Comparison of ENCODE assay signal across 8 cellular contexts in genomic region chr15:20339086-20339791, GRCh38.
DNase-seq lines count a peak whose midpoint lies in the region; ATAC-seq and TF ChIP-seq lines count a peak whose summit lies in the region.
"Not testable (repeated sequence)": the region's sequence is repeated elsewhere in the genome, so short reads cannot be mapped to it uniquely, and the experiment has no call there.

No MANE protein-coding gene starts in this region.

- POLR2A ChIA-PET in A673 (lab: Charles Lee; ENCODE audit: low non-redundant PET); activated CD4-positive, alpha-beta memory T cell treated with anti-CD3 and anti-CD28 coated beads for 36 hours (lab: Charles Lee): not testable (repeated sequence)

- H3K4me2 ChIP-seq in osteoblast (ENCODE audit: insufficient read depth, low read length) = not testable (repeated sequence)

- TF ChIP-seq CTCF in A673 (conservative IDR thresholded peaks at IDR 0.05; ENCODE audit: low read depth, low read length); GM10266 (IDR thresholded peaks at IDR 0.05; ENCODE audit: control insufficient read depth, insufficient read depth, low read depth, missing control alignments); esophagus muscularis mucosa (IDR thresholded peaks at IDR 0.05); osteoblast (IDR thresholded peaks at IDR 0.05; ENCODE audit: extremely low read depth, low read depth, low read length); upper lobe of right lung (IDR thresholded peaks at IDR 0.05): not testable (repeated sequence)

- not testable (repeated sequence) for H4K20me1 ChIP-seq in osteoblast (ENCODE audit: insufficient read depth, low read length)

- DNase-seq in A673 (ENCODE audit: low spot score) = peak; percentile 0
- DNase-seq in GM10266 (ENCODE audit: extremely low spot score) = peak; percentile 6
- peak; percentile 0 for DNase-seq in LoVo (ENCODE audit: low spot score)
- peak; percentile 7 for DNase-seq in activated CD4-positive, alpha-beta memory T cell treated with anti-CD3 and anti-CD28 coated beads for 36 hours
- DNase-seq in esophagus muscularis mucosa (ENCODE audit: extremely low spot score) = peak; percentile 75
- peak; percentile 0 for DNase-seq in iPS-NIHi7 (ENCODE audit: extremely low spot score)
- DNase-seq in osteoblast (ENCODE audit: insufficient read length, low spot score, missing footprints) = peak; percentile 65
- peak; percentile 68 for DNase-seq in upper lobe of right lung

- H3K27ac ChIP-seq in A673 (ENCODE audit: low read depth, low read length, poor library complexity, severe bottlenecking); esophagus muscularis mucosa (replicated peaks in 1 of 4); osteoblast (ENCODE audit: low read depth, low read length); upper lobe of right lung: not testable (repeated sequence)

- not testable (repeated sequence) for H3K4me3 ChIP-seq in A673 (ENCODE audit: low read depth, low read length, poor library complexity, severe bottlenecking); esophagus muscularis mucosa; osteoblast (ENCODE audit: insufficient read depth, low read length); upper lobe of right lung

- peaks cover 60% of the 10 kb centered on the region for H3K9me3 ChIP-seq in A673 (ENCODE audit: low read depth, low read length, poor library complexity, severe bottlenecking)
- H3K9me3 ChIP-seq in esophagus muscularis mucosa = peaks cover 0 to 12% (median 6%) of the 10 kb centered on the region in 4 donors
- peaks cover 11% of the 10 kb centered on the region for H3K9me3 ChIP-seq in osteoblast (ENCODE audit: low read depth, low read length)
- H3K9me3 ChIP-seq in upper lobe of right lung = not testable (repeated sequence)

- not testable (repeated sequence) for H3K27me3 ChIP-seq in A673 (replicated peaks; ENCODE audit: insufficient read depth, low read depth, low read length, poor library complexity); esophagus muscularis mucosa; osteoblast (ENCODE audit: insufficient read depth, low read length); upper lobe of right lung

- not testable (repeated sequence) for H3K4me1 ChIP-seq in A673 (ENCODE audit: insufficient read depth, low read length, poor library complexity, severe bottlenecking); esophagus muscularis mucosa; osteoblast (ENCODE audit: insufficient read depth, low read length); upper lobe of right lung

- not testable (repeated sequence) for TF ChIP-seq EP300 in esophagus muscularis mucosa (IDR thresholded peaks at IDR 0.05)

- not testable (repeated sequence) for ATAC-seq in upper lobe of right lung

- H3K4me1 Mint-ChIP-seq in activated CD4-positive, alpha-beta memory T cell treated with anti-CD3 and anti-CD28 coated beads for 36 hours (ENCODE audit: low read depth) = not testable (repeated sequence)

- not testable (repeated sequence) for TF ChIP-seq POLR2A in esophagus muscularis mucosa (IDR thresholded peaks at IDR 0.05; ENCODE audit: low read depth)

- CTCF ChIA-PET in A673 (lab: Charles Lee); activated CD4-positive, alpha-beta memory T cell treated with anti-CD3 and anti-CD28 coated beads for 36 hours (lab: Charles Lee): not testable (repeated sequence)

- H3K27me3 Mint-ChIP-seq in activated CD4-positive, alpha-beta memory T cell treated with anti-CD3 and anti-CD28 coated beads for 36 hours = not testable (repeated sequence)

- H3K4me3 Mint-ChIP-seq in activated CD4-positive, alpha-beta memory T cell treated with anti-CD3 and anti-CD28 coated beads for 36 hours = not testable (repeated sequence)

- H3K36me3 ChIP-seq in A673 (ENCODE audit: insufficient read depth, low read length, poor library complexity, severe bottlenecking); esophagus muscularis mucosa; osteoblast (ENCODE audit: insufficient read depth, low read length); upper lobe of right lung: not testable (repeated sequence)

- not testable (repeated sequence) for BruUV-seq in A673 (replicated peaks; lab: Mats Ljungman, UMichigan)

- WGBS in esophagus muscularis mucosa = 77% methylated on average over 17 of the region's 17 CpGs

- not testable (repeated sequence) for H3K27ac Mint-ChIP-seq in activated CD4-positive, alpha-beta memory T cell treated with anti-CD3 and anti-CD28 coated beads for 36 hours

- intact Hi-C loops in A673 (cut with micrococcal nuclease; ENCODE audit: unreplicated experiment); activated CD4-positive, alpha-beta memory T cell treated with anti-CD3 and anti-CD28 coated beads for 36 hours (cut with micrococcal nuclease); esophagus muscularis mucosa (cut with DNase I); upper lobe of right lung (cut with DNase I): not testable (repeated sequence)

- not testable (repeated sequence) for H3K36me3 Mint-ChIP-seq in activated CD4-positive, alpha-beta memory T cell treated with anti-CD3 and anti-CD28 coated beads for 36 hours

- H3K79me2 ChIP-seq in osteoblast (ENCODE audit: insufficient read depth, low read length) = not testable (repeated sequence)

- H3K9me3 Mint-ChIP-seq in activated CD4-positive, alpha-beta memory T cell treated with anti-CD3 and anti-CD28 coated beads for 36 hours = not testable (repeated sequence)

- H2AFZ ChIP-seq in osteoblast (ENCODE audit: low read length) = not testable (repeated sequence)

Comparison
In these comparisons a context has a peak if more than half of its experiments do, and no peak if none do; other contexts are left out.
1. DNase-seq: peak in every context shown above with its lines; median percentile 75 in esophagus muscularis mucosa; 68 in upper lobe of right lung; 65 in osteoblast; 7 in activated CD4-positive, alpha-beta memory T cell treated with anti-CD3 and anti-CD28 coated beads for 36 hours; 6 in GM10266; 0 in A673; 0 in LoVo; 0 in iPS-NIHi7.